ENCODE assay signal across 8 cellular contexts in genomic region chr19:10106100-10106936, GRCh38.
A peak's percentile ranks its signal among the peaks of the same experiment; 100 is the strongest.
DNase-seq lines count a peak whose midpoint lies in the region; ATAC-seq and TF ChIP-seq lines count a peak whose summit lies in the region.

Gene PPAN (plus strand): TSS chr19:10106362. CDS start chr19:10106395, 33 bp downstream.

- peak within 1 kb of the TSS; percentile 85 for H3K4me3 ChIP-seq in HAP-1
- H3K4me3 ChIP-seq in MM.1S (ENCODE audit: low read length): peak within 1 kb of the TSS; percentile 75
- peak within 1 kb of the TSS; percentile 88 for H3K4me3 ChIP-seq in fibroblast of pulmonary artery (replicated peaks; ENCODE audit: low read depth, low read length)

- H3K9ac ChIP-seq in MM.1S (ENCODE audit: low read length): peak within 1 kb of the TSS; percentile 96

- in situ Hi-C loops in HAP-1 (cut with MboI; ENCODE audit: low sequenced_read_pairs): loop anchor here (10.0 kb wide), 1 partner anchor 172 kb away; the partner anchor contains the start of gene OLFM2

- peaks cover 3% of the 10 kb centered on the region for H3K27me3 Mint-ChIP-seq in nephron (ENCODE audit: low read depth)

- peaks cover 12% of the 10 kb centered on the region for H3F3A ChIP-seq in MM.1S (ENCODE audit: insufficient read depth, low read length)

- peak within 1 kb of the TSS; percentile 52; the same call in 1 of the 2 replicates for H3K27ac ChIP-seq in MM.1S (ENCODE audit: low read length)

- H3K4me3 Mint-ChIP-seq in nephron: peak within 1 kb of the TSS; percentile 91 to 94 (median 93)

- H3K4me1 ChIP-seq in HAP-1: peaks cover 5% of the 10 kb centered on the region
- H3K4me1 ChIP-seq in MM.1S (ENCODE audit: low read length): peaks cover 23% of the 10 kb centered on the region

- H3K36me3 ChIP-seq in HAP-1 (replicated peaks) (peaks cover 45% of the 10 kb centered on the region), MM.1S (replicated peaks; ENCODE audit: insufficient read depth, low read length) (peaks cover 18% of the 10 kb centered on the region)

- no peak for TF ChIP-seq CTCF in MM.1S (IDR thresholded peaks at IDR 0.05; ENCODE audit: low read length)
- no peak for TF ChIP-seq CTCF in fibroblast of pulmonary artery (IDR thresholded peaks at IDR 0.05; ENCODE audit: low read length, missing control alignments)
- no peak for TF ChIP-seq CTCF in nephron (IDR thresholded peaks at IDR 0.05; ENCODE audit: unreplicated experiment in 3 of 3)

- H3K27ac Mint-ChIP-seq in nephron: peak within 1 kb of the TSS; percentile 95 to 99 (median 99)

- no peaks in the 10 kb centered on the region for H4K20me1 ChIP-seq in MM.1S (ENCODE audit: insufficient read depth, low read length)

- ATAC-seq in stimulated activated naive CD8-positive, alpha-beta T cell treated with anti-CD3 and anti-CD28 coated beads, Interleukin-15, Interleukin-2, amounts not matched to agents 100 U/mL and 50 U/mL, for 24 hours: peak; percentile 71

- peak within 1 kb of the TSS; percentile 80 for H3K4me2 ChIP-seq in MM.1S (ENCODE audit: low read depth, low read length)

- peak within 1 kb of the TSS; percentile 71 for H2AFZ ChIP-seq in MM.1S (ENCODE audit: low read length)

- H3K9me3 ChIP-seq in HAP-1 (no peaks in the 10 kb centered on the region), MM.1S (replicated peaks; ENCODE audit: insufficient read depth, low read length) (no peaks in the 10 kb centered on the region)

- peak; percentile 99 for DNase-seq in EL
- peak; percentile 99 for DNase-seq in HAP-1 (ENCODE audit: low spot score in 2 of 2)
- peak; percentile 99 for DNase-seq in MM.1S
- DNase-seq in SHP77 treated with DMSO at 0.1 percent for 48 hours (lab: John Stamatoyannopoulos, UW): peak; percentile 89
- peak; percentile 95 for DNase-seq in activated effector memory CD4-positive, alpha-beta T cell treated with Interleukin-2 at 50 U/mL for 16 hours
- DNase-seq in fibroblast of pulmonary artery (ENCODE audit: low read depth): peak; percentile 99
- DNase-seq in stimulated activated naive CD8-positive, alpha-beta T cell treated with anti-CD3 and anti-CD28 coated beads, Interleukin-15, Interleukin-2, amounts not matched to agents 100 U/mL and 50 U/mL, for 24 hours: peak; percentile 97

- no peaks in the 10 kb centered on the region for H3K27me3 ChIP-seq in HAP-1 (ENCODE audit: low read depth)
- no peaks in the 10 kb centered on the region for H3K27me3 ChIP-seq in MM.1S (replicated peaks; ENCODE audit: insufficient read depth, low read length)

- peaks cover 19% of the 10 kb centered on the region for H3K4me1 Mint-ChIP-seq in nephron

- no peaks in the 10 kb centered on the region for H3K9me2 ChIP-seq in MM.1S (replicated peaks; ENCODE audit: insufficient read depth, low read length)

- H3K36me3 Mint-ChIP-seq in nephron (ENCODE audit: low read depth): peaks cover 21% of the 10 kb centered on the region

- no peaks in the 10 kb centered on the region for H3K9me3 Mint-ChIP-seq in nephron

- H3K79me2 ChIP-seq in MM.1S (ENCODE audit: low read length): peaks cover 42% of the 10 kb centered on the region

Comparison
In these comparisons a context has a peak if more than half of its experiments do, and no peak if none do; other contexts are left out.
1. Peak in every context shown above with its lines: DNase-seq, ATAC-seq, H3K4me3 ChIP-seq and H3K27ac ChIP-seq.